Comparison of ENCODE assay signal across 8 cellular contexts in genomic region chr20:5316188-5317158, GRCh38. TPM values are rescaled to one million over a fixed set of nuclear protein-coding genes. Genes with fewer than 3 reads are reported as not detected.
DNase-seq lines count a peak whose midpoint lies in the region; ATAC-seq, FAIRE-seq and TF ChIP-seq lines count a peak whose summit lies in the region.

TSS of gene PROKR2 (minus strand) at chr20:5316954. CDS start at chr20:5314369, 2,585 bp downstream.

- H3K9me1 ChIP-seq in endothelial cell of umbilical vein (replicated peaks; ENCODE audit: control insufficient read depth, extremely low read depth, insufficient read depth, low read length): no peaks in the 10 kb centered on the region

- H4K20me1 ChIP-seq in endothelial cell of umbilical vein (replicated peaks; ENCODE audit: control insufficient read depth, extremely low read depth, insufficient read depth, low read length): no peaks in the 10 kb centered on the region

- POLR2A ChIA-PET in endothelial cell of umbilical vein (lab: Charles Lee): no interaction called here

- H3K27me3 ChIP-seq in endothelial cell of umbilical vein (ENCODE audit: control insufficient read depth in 2 of 2, insufficient read depth in 2 of 2, low read length in 2 of 2): peaks cover 41 to 45% of the 10 kb centered on the region in 2 experiments

- no peaks in the 10 kb centered on the region for H3K4me1 ChIP-seq in endothelial cell of umbilical vein (ENCODE audit: control insufficient read depth, extremely low read depth, insufficient read depth, low read length)

- intact Hi-C loops in endothelial cell of umbilical vein (cut with micrococcal nuclease): loop anchor here (10.0 kb wide), 1 partner anchor 128 kb away; no protein-coding TSS in a partner anchor

- peak in 1 of 2 donors; percentile 16 for TF ChIP-seq CTCF in endothelial cell of umbilical vein (IDR thresholded peaks at IDR 0.05; ENCODE audit: extremely low read depth in 1 of 2, insufficient read depth in 1 of 2, low read depth in 1 of 2, low read length in 2 of 2)

- DNase-seq in NCI-H524 (lab: John Stamatoyannopoulos, UW) (peak; percentile 13 to 63), NCI-H524 treated with DMSO at 0.1 percent for 48 hours (lab: John Stamatoyannopoulos, UW) (no peak), NCI-H345 treated with DMSO at 0.1 percent for 48 hours (lab: John Stamatoyannopoulos, UW; ENCODE audit: unreplicated experiment) (peak; percentile 34), endothelial cell of umbilical vein (ENCODE audit: low read depth, low spot score) (no peak), occipital lobe (lab: John Stamatoyannopoulos, UW) (no peak), amygdala (lab: John Stamatoyannopoulos, UW) (no peak), NCI-H1694 (lab: John Stamatoyannopoulos, UW) (no peak)

- ATAC-seq in GM18873 (IDR thresholded peaks at IDR 0.05; ENCODE audit: low FRiP score, unreplicated experiment): no peak

- H3K79me2 ChIP-seq in endothelial cell of umbilical vein (ENCODE audit: control insufficient read depth, insufficient read depth, low read length): no peaks in the 10 kb centered on the region

- H3K9ac ChIP-seq in endothelial cell of umbilical vein (replicated peaks; ENCODE audit: extremely low read depth, insufficient read depth, low read length): no peak within 1 kb of the TSS

- H3K36me3 ChIP-seq in endothelial cell of umbilical vein (ENCODE audit: control insufficient read depth in 2 of 2, extremely low read depth in 1 of 2, insufficient read depth in 2 of 2, low read length in 2 of 2): no peaks in the 10 kb centered on the region

- TF ChIP-seq POLR2A in endothelial cell of umbilical vein (IDR thresholded peaks at IDR 0.05; ENCODE audit: low read depth, low read length): no peak

- H2AFZ ChIP-seq in endothelial cell of umbilical vein (ENCODE audit: low read depth, low read length): no peak within 1 kb of the TSS

- no peak within 1 kb of the TSS for H3K4me3 ChIP-seq in endothelial cell of umbilical vein (replicated peaks in 1 of 3; ENCODE audit: insufficient read depth in 1 of 3, low read depth in 1 of 3, low read length in 3 of 3)

- dilution Hi-C loops in endothelial cell of umbilical vein (cut with MboI; ENCODE audit: extremely low pct_ligation_motif_present, low sequenced_read_pairs): no loop called here

- CTCF ChIA-PET in endothelial cell of umbilical vein (lab: Charles Lee): no interaction called here

- H3K9me3 ChIP-seq in endothelial cell of umbilical vein (replicated peaks; ENCODE audit: control insufficient read depth, insufficient read depth, low read length): no peaks in the 10 kb centered on the region

- no peak for FAIRE-seq in endothelial cell of umbilical vein (lab: Jason Lieb, UNC)

- no TSS peak for BruUV-seq in endothelial cell of umbilical vein (replicated peaks; lab: Mats Ljungman, UMichigan)

- H3K4me2 ChIP-seq in endothelial cell of umbilical vein (ENCODE audit: insufficient read depth, low read length): no peak within 1 kb of the TSS

- H3K27ac ChIP-seq in endothelial cell of umbilical vein (ENCODE audit: insufficient read depth, low read depth, low read length): no peak within 1 kb of the TSS

TF ChIP-seq in endothelial cell of umbilical vein, 7 proteins besides CTCF, POLR2A, EP300 and RAD21:
- TF ChIP-seq POLR2AphosphoS5 (IDR thresholded peaks at IDR 0.05; ENCODE audit: insufficient read depth, low read depth, low read length) (no peak), EZH2 (IDR thresholded peaks at IDR 0.05; ENCODE audit: borderline replicate concordance, low read depth, low read length, severe bottlenecking) (peak; percentile 92)

RNA-seq across cellular contexts. Expression of gene PROKR2, which starts in this region (rescaled TPM):
- total RNA-seq in endothelial cell of umbilical vein (not detected in 2 replicates), occipital lobe (40.4 TPM)
- polyA plus RNA-seq in endothelial cell of umbilical vein: not detected in 2 replicates
- not detected in 2 replicates for polyA plus RNA-seq in endothelial cell of umbilical vein (2011; cell fraction: cytosol; rRNA removed)
- not detected in 2 replicates for polyA plus RNA-seq in endothelial cell of umbilical vein (2011; cell fraction: nucleus; rRNA removed)
- polyA plus RNA-seq in endothelial cell of umbilical vein (2012): not detected in 2 replicates
- not detected in 2 replicates for polyA minus RNA-seq in endothelial cell of umbilical vein
- not detected for polyA minus RNA-seq in endothelial cell of umbilical vein (2011; cell fraction: cytosol; rRNA and poly(A)+ RNA removed)
- polyA minus RNA-seq in endothelial cell of umbilical vein (2011; cell fraction: nucleus; rRNA and poly(A)+ RNA removed): not detected in 2 replicates

Comparison
In these comparisons a context has a peak if more than half of its experiments do, and no peak if none do; other contexts are left out.
1. RNA of gene PROKR2 (total RNA-seq): 40.4 TPM in occipital lobe (single experiment); not detected in endothelial cell of umbilical vein; every median in the first group is over 10 times any median in the second.
2. DNase-seq: peak in NCI-H524 (2 of 2) and NCI-H345 treated with DMSO at 0.1 percent for 48 hours (single experiment); none in NCI-H524 treated with DMSO at 0.1 percent for 48 hours (single experiment), endothelial cell of umbilical vein (single experiment), occipital lobe (single experiment), amygdala (0 of 56) and NCI-H1694 (single experiment).